In genomic region chr10:110651044-110651958, GRCh38 we compare ENCODE assay signal across 9 cellular contexts. TPM values are rescaled to one million over a fixed set of nuclear protein-coding genes. Genes with fewer than 3 reads are reported as not detected.
DNase-seq lines count a peak whose midpoint lies in the region; ATAC-seq and TF ChIP-seq lines count a peak whose summit lies in the region.
"Had no signal": no experiment of that assay in that cellular context is flagged by ENCODE, and none has a peak within 500 bp of the region (broad histone marks: within the 10 kb centered on the region; RNA-seq: fewer than 3 reads in every experiment).

No MANE protein-coding gene starts in this region.

- no peak overlapping the region for H3K23ac ChIP-seq in H9 (ENCODE audit: insufficient read length, low read depth, low read length)

- H4K91ac ChIP-seq in H9 (ENCODE audit: insufficient read length, low read depth, low read length), result no peak overlapping the region

- H3K9ac ChIP-seq in H9 (ENCODE audit: extremely low read depth, insufficient read length, low read length), result no peak overlapping the region

- H3K36me3 Mint-ChIP-seq in H9 (ENCODE audit: insufficient read depth in 1 of 3, low read depth in 3 of 3), result no peaks in the 10 kb centered on the region

- no peak overlapping the region for H3K27ac ChIP-seq in H9 (ENCODE audit: insufficient read length, low read depth, low read length)
- H3K27ac ChIP-seq: SK-N-MC had no signal

- H2BK15ac ChIP-seq in H9 (ENCODE audit: low read depth, low read length), result no peak overlapping the region

- H3K4me3 ChIP-seq in fibroblast of villous mesenchyme (ENCODE audit: low read depth, low read length), result no peak overlapping the region
- H3K4me3 ChIP-seq: SK-N-MC had no signal

- DNase-seq in GM04504 (ENCODE audit: low read depth), result peak; percentile 85
- peak; percentile 71 for DNase-seq in NAMALWA (ENCODE audit: low spot score)
- DNase-seq in fibroblast of villous mesenchyme (ENCODE audit: low read depth), result peak; percentile 92
- DNase-seq in medulla oblongata (ENCODE audit: extremely low spot score), result no peak
- no peak for DNase-seq in putamen (ENCODE audit: low spot score)
- DNase-seq in NCI-H2171 treated with DMSO at 0.1 percent for 48 hours (lab: John Stamatoyannopoulos, UW), result no peak
- no peak for DNase-seq in H9

- H3K4me2 ChIP-seq in H9 (ENCODE audit: insufficient read depth, insufficient read length, low read length), result no peak overlapping the region

- no peaks in the 10 kb centered on the region for H3K9me3 ChIP-seq in H9 (ENCODE audit: control insufficient read depth, low read depth, low read length)

- peak; percentile 89 for ATAC-seq in GM21786 (IDR thresholded peaks at IDR 0.05; ENCODE audit: unreplicated experiment)

- peaks cover 5 to 9% of the 10 kb centered on the region in 2 experiments; a peak in 3 of 4 replicates for H3K4me1 Mint-ChIP-seq in H9

- no peak overlapping the region for H4K8ac ChIP-seq in H9 (replicated peaks; ENCODE audit: insufficient read length, low read depth, low read length)

- no peak for TF ChIP-seq CTCF in fibroblast of villous mesenchyme (IDR thresholded peaks at IDR 0.05; ENCODE audit: insufficient read depth, low read depth, low read length)
- no peak for TF ChIP-seq CTCF in H9 (conservative IDR thresholded peaks at IDR 0.05)

- H4K5ac ChIP-seq in H9 (ENCODE audit: insufficient read length, low read depth, low read length), result no peak overlapping the region

- H2BK120ac ChIP-seq in H9 (ENCODE audit: low read depth, low read length, poor library complexity, severe bottlenecking), result no peak overlapping the region

- H3K4ac ChIP-seq in H9 (ENCODE audit: low read depth, low read length), result no peak overlapping the region

- WGBS in H9 (ENCODE audit: extremely low coverage, insufficient read length, low lambda C conversion rate), result no CpG with 5 or more reads among the region's 12 CpGs

- no peaks in the 10 kb centered on the region; a peak in 2 of 5 replicates for H3K9me3 Mint-ChIP-seq in H9

- H4K20me1 ChIP-seq in H9 (ENCODE audit: control insufficient read depth, insufficient read depth, insufficient read length), result no peaks in the 10 kb centered on the region

- no peaks in the 10 kb centered on the region for H3K79me1 ChIP-seq in H9 (ENCODE audit: insufficient read depth, low read depth, low read length, poor library complexity, severe bottlenecking)

- H2AFZ ChIP-seq in H9 (ENCODE audit: low read length), result no peak overlapping the region

- H3K14ac ChIP-seq in H9 (ENCODE audit: insufficient read depth, low read length), result no peak overlapping the region

- no peak overlapping the region for H3T11ph ChIP-seq in H9 (ENCODE audit: low read length)

- H3K18ac ChIP-seq in H9 (ENCODE audit: insufficient read length, low read depth, low read length), result no peak overlapping the region

- no peak overlapping the region for H2BK5ac ChIP-seq in H9 (ENCODE audit: insufficient read length, low read length)

- H3K56ac ChIP-seq in H9 (ENCODE audit: insufficient read length, low read depth, low read length), result no peak overlapping the region

- H3K23me2 ChIP-seq in H9 (ENCODE audit: insufficient read length, low read depth, low read length, poor library complexity, severe bottlenecking), result no peaks in the 10 kb centered on the region

- H3K27me3 Mint-ChIP-seq in H9 (ENCODE audit: low read depth), result peaks cover 16% of the 10 kb centered on the region

- H2BK20ac ChIP-seq in H9 (ENCODE audit: low read depth, low read length, poor library complexity, severe bottlenecking), result no peak overlapping the region

- H2AK5ac ChIP-seq in H9 (ENCODE audit: insufficient read length, low read length), result no peak overlapping the region

- H3K27ac Mint-ChIP-seq in H9, result no peak overlapping the region; a peak in 1 of 7 replicates

- H3K4me1 ChIP-seq in H9 (ENCODE audit: insufficient read depth, low read length), result peaks cover 5% of the 10 kb centered on the region; the same call in 1 of the 2 replicates

- H2BK12ac ChIP-seq in H9 (ENCODE audit: insufficient read length, low read depth, low read length), result no peak overlapping the region

- H3K4me3 Mint-ChIP-seq in H9, result no peak overlapping the region

- H3K27me3 ChIP-seq in H9 (ENCODE audit: insufficient read depth, low read length), result no peaks in the 10 kb centered on the region; the same call in 1 of the 2 replicates

- H3K79me2 ChIP-seq in H9 (ENCODE audit: insufficient read depth, low read length), result no peaks in the 10 kb centered on the region

RNA-seq across cellular contexts. Expression of gene RBM20, which starts 7.2 kb away (rescaled TPM):
- under 0.01 and 0.32 TPM in 2 replicates for total RNA-seq in fibroblast of villous mesenchyme
- total RNA-seq in H9 (2021), result 0.15 and 0.17 TPM in 2 replicates

Comparison
In these comparisons a context has a peak if more than half of its experiments do, and no peak if none do; other contexts are left out.
1. DNase-seq: peak in GM04504 (single experiment), NAMALWA (single experiment) and fibroblast of villous mesenchyme (single experiment); none in medulla oblongata (single experiment), putamen (single experiment), NCI-H2171 treated with DMSO at 0.1 percent for 48 hours (single experiment) and H9 (single experiment).